8 cellular contexts compared by ENCODE assay signal in genomic region chr12:49110191-49111155, GRCh38. TPM values are rescaled to one million over a fixed set of nuclear protein-coding genes. Genes with fewer than 3 reads are reported as not detected.
DNase-seq lines count a peak whose midpoint lies in the region; ATAC-seq, FAIRE-seq and TF ChIP-seq lines count a peak whose summit lies in the region.

A gene with protein sequence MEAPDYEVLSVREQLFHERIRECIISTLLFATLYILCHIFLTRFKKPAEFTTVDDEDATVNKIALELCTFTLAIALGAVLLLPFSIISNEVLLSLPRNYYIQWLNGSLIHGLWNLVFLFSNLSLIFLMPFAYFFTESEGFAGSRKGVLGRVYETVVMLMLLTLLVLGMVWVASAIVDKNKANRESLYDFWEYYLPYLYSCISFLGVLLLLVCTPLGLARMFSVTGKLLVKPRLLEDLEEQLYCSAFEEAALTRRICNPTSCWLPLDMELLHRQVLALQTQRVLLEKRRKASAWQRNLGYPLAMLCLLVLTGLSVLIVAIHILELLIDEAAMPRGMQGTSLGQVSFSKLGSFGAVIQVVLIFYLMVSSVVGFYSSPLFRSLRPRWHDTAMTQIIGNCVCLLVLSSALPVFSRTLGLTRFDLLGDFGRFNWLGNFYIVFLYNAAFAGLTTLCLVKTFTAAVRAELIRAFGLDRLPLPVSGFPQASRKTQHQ (minus strand): TSS chr12:49110847. CDS start chr12:49110555, 292 bp downstream.

- H3K27me3 Mint-ChIP-seq in mesothelial cell of epicardium (ENCODE audit: low read depth) = no peaks in the 10 kb centered on the region

- peak within 1 kb of the TSS; percentile 98 for H3K27ac Mint-ChIP-seq in mesothelial cell of epicardium

- peak within 1 kb of the TSS; percentile 98 for H2AFZ ChIP-seq in OCI-LY3 (ENCODE audit: low read depth, low read length)

- H3K9me3 ChIP-seq in OCI-LY3 (ENCODE audit: insufficient read depth, low read length) = no peaks in the 10 kb centered on the region

- H3K4me3 ChIP-seq in OCI-LY3 (ENCODE audit: low read length) = peak within 1 kb of the TSS; percentile 91

- H4K20me1 ChIP-seq in OCI-LY3 (ENCODE audit: insufficient read depth, low read length) = peaks cover 11% of the 10 kb centered on the region; the same call in 1 of the 2 replicates

- H3K36me3 Mint-ChIP-seq in mesothelial cell of epicardium = no peaks in the 10 kb centered on the region

- peak; percentile 98 for FAIRE-seq in endometrium (lab: Jason Lieb, UNC)

- peak within 1 kb of the TSS; percentile 97 for H3K4me3 Mint-ChIP-seq in mesothelial cell of epicardium

- TF ChIP-seq CTCF in OCI-LY3 (IDR thresholded peaks at IDR 0.05; ENCODE audit: low read depth, low read length) = peak; percentile 18; the same call in 1 of the 2 replicates
- TF ChIP-seq CTCF in mesothelial cell of epicardium (IDR thresholded peaks at IDR 0.05; ENCODE audit: unreplicated experiment) = peak; percentile 48

- H3K36me3 ChIP-seq in OCI-LY3 (replicated peaks; ENCODE audit: low read depth, low read length) = no peaks in the 10 kb centered on the region

- DNase-seq in DMS 273 treated with DMSO at 0.1 percent for 48 hours (lab: John Stamatoyannopoulos, UW) (peak; percentile 90), HuH-7 (ENCODE audit: low spot score) (peak; percentile 99), mesothelial cell of epicardium (ENCODE audit: low spot score in 2 of 2, unreplicated experiment in 2 of 2) (peak; percentile 85 to 93)
- peak; percentile 93 for DNase-seq in activated CD8-positive, alpha-beta memory T cell treated with anti-CD3 and anti-CD28 coated beads, Interleukin-2, amount 50 U/mL, for 48 hours
- DNase-seq in stimulated activated CD8-positive, alpha-beta memory T cell treated with anti-CD3 and anti-CD28 coated beads, Interleukin-15, amount 100 ng/mL, for 48 hours (ENCODE audit: low read depth in 2 of 2) = peak; percentile 90 to 91

- H3K9ac ChIP-seq in OCI-LY3 (ENCODE audit: low read length) = peak within 1 kb of the TSS; percentile 87

- H3K4me1 ChIP-seq in OCI-LY3 (ENCODE audit: low read length) = peaks cover 12% of the 10 kb centered on the region

- H3K79me2 ChIP-seq in OCI-LY3 (ENCODE audit: low read length) = peaks cover 21% of the 10 kb centered on the region

- H3K27ac ChIP-seq in OCI-LY3 (ENCODE audit: low read length) = peak within 1 kb of the TSS; percentile 55

- ATAC-seq in GM21515 (IDR thresholded peaks at IDR 0.05; ENCODE audit: unreplicated experiment) = peak; percentile 99

- no peaks in the 10 kb centered on the region for H3K27me3 ChIP-seq in OCI-LY3 (ENCODE audit: low read depth, low read length)

- peaks cover 28% of the 10 kb centered on the region for H3K4me1 Mint-ChIP-seq in mesothelial cell of epicardium

- H3K4me2 ChIP-seq in OCI-LY3 (ENCODE audit: low read length) = peak within 1 kb of the TSS; percentile 88

- H3K9me3 Mint-ChIP-seq in mesothelial cell of epicardium = no peaks in the 10 kb centered on the region

RNA-seq across cellular contexts. Expression of the gene that starts here (rescaled TPM):
- 142 to 160 TPM (median 149 TPM) in 3 replicates for total RNA-seq in mesothelial cell of epicardium

Comparison
In these comparisons a context has a peak if more than half of its experiments do, and no peak if none do; other contexts are left out.
1. Peak in every context shown above with its lines: DNase-seq, ATAC-seq, H3K4me3 ChIP-seq and H3K27ac ChIP-seq.